Comparison of ENCODE assay signal across 1 cellular context in the genomic region with DNA sequence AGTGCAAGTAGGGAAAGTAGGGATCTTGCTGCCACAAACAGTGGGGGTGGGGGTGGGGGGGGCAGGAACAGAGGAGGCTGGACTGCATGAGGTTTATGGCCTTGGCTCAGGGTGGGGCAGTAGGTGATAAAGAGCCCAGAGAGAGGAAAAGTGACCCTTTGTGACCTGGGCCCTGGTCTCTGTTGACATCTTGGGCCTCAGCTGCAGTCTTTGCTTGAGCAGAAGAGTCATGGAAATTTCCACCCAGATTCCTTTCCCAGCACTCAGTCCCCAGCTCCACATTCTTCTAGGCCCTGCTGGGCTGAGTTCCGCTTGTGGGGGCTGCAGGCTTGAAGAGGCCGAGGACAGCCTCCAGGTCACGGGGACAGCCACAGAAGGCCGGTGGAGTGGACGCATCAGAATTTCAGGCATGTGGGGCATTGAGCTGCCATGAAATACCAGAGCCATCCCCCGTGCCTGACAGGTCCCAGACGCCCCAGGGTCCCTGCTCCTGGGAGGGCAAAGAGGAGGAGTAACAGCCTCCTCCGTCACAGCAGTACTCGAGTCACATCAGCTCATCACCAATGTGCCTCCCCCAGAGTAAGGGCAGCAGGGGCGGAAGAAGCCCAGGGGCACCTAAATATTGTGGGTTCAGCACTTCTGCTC.
A peak's percentile ranks its signal among the peaks of the same experiment; 100 is the strongest.
TF ChIP-seq lines count a peak whose summit lies in the region.

No MANE protein-coding gene starts in this region.

TF ChIP-seq in HepG2, 621 proteins besides CTCF, POLR2A, EP300 and RAD21 (continued from another document and continues in another):
- TF ChIP-seq POLR2AphosphoS5 (IDR thresholded peaks at IDR 0.05; ENCODE audit: low read depth, low read length) (peak; percentile 50; the same call in 1 of the 2 replicates), ZNF792 (CRISPR knock-in tag; IDR thresholded peaks at IDR 0.05) (no peak), SCMH1 (CRISPR knock-in tag; IDR thresholded peaks at IDR 0.05; ENCODE audit: borderline replicate concordance) (no peak), GTF2F1 (IDR thresholded peaks at IDR 0.05; ENCODE audit: low read length) (no peak), PAX8 (CRISPR knock-in tag; IDR thresholded peaks at IDR 0.05; ENCODE audit: borderline replicate concordance) (no peak), TIGD3 (CRISPR knock-in tag; IDR thresholded peaks at IDR 0.05; ENCODE audit: borderline replicate concordance) (no peak), SAFB2 (CRISPR knock-in tag; IDR thresholded peaks at IDR 0.05; ENCODE audit: borderline replicate concordance, low read depth) (peak; percentile 39; the same call in 1 of the 2 replicates), ZBTB25 (CRISPR knock-in tag; IDR thresholded peaks at IDR 0.05) (no peak), NR2F2 (IDR thresholded peaks at IDR 0.05; ENCODE audit: borderline replicate concordance, low read depth) (peak; percentile 66; the same call in 1 of the 2 replicates), CCDC6 (CRISPR knock-in tag; IDR thresholded peaks at IDR 0.05) (peak; percentile 13; the same call in 1 of the 2 replicates), ZNF639 (CRISPR knock-in tag; conservative IDR thresholded peaks at IDR 0.05) (no peak), NR1H2 (CRISPR knock-in tag; IDR thresholded peaks at IDR 0.05; ENCODE audit: borderline replicate concordance, low read depth) (no peak), PTBP1 (IDR thresholded peaks at IDR 0.05; ENCODE audit: low read depth, low read length, poor library complexity, severe bottlenecking) (peak; percentile 52), KDM3A (CRISPR knock-in tag; IDR thresholded peaks at IDR 0.05; ENCODE audit: low read depth) (no peak), KLF15 (CRISPR knock-in tag; IDR thresholded peaks at IDR 0.05; ENCODE audit: borderline replicate concordance) (no peak), RFX5 (IDR thresholded peaks at IDR 0.05; ENCODE audit: low read depth, low read length) (no peak), SIN3A (IDR thresholded peaks at IDR 0.05; ENCODE audit: borderline replicate concordance, low read depth, low read length) (no peak), RBAK (CRISPR knock-in tag; IDR thresholded peaks at IDR 0.05) (no peak), KDM1A (CRISPR knock-in tag; IDR thresholded peaks at IDR 0.05) (no peak), ZNF136 (CRISPR knock-in tag; IDR thresholded peaks at IDR 0.05; ENCODE audit: low read depth) (no peak), ZNF615 (CRISPR knock-in tag; IDR thresholded peaks at IDR 0.05; ENCODE audit: borderline replicate concordance) (no peak), FOXC1 (CRISPR knock-in tag; IDR thresholded peaks at IDR 0.05; ENCODE audit: borderline replicate concordance) (no peak), YY1 (IDR thresholded peaks at IDR 0.05; ENCODE audit: insufficient read depth, insufficient replicate concordance, low read depth, low read length) (peak; percentile 30), TBL1XR1 (IDR thresholded peaks at IDR 0.05; ENCODE audit: borderline replicate concordance, low read length, partially characterized antibody) (no peak), NR2C2 (CRISPR knock-in tag; IDR thresholded peaks at IDR 0.05; ENCODE audit: borderline replicate concordance) (no peak), HNRNPLL (IDR thresholded peaks at IDR 0.05; ENCODE audit: low read depth, low read length, poor library complexity, severe bottlenecking) (no peak), DNMT3B (CRISPR knock-in tag; conservative IDR thresholded peaks at IDR 0.05) (no peak), U2AF2 (IDR thresholded peaks at IDR 0.05; ENCODE audit: low read depth, low read length) (no peak), BRF2 (CRISPR knock-in tag; IDR thresholded peaks at IDR 0.05) (no peak), ZNF710 (CRISPR knock-in tag; IDR thresholded peaks at IDR 0.05; ENCODE audit: borderline replicate concordance) (0 out of 2 replicates have a peak, but pooled peaks have one; percentile 49), NFE2 (CRISPR knock-in tag; IDR thresholded peaks at IDR 0.05) (no peak), HBP1 (CRISPR knock-in tag; IDR thresholded peaks at IDR 0.05; ENCODE audit: low read depth) (0 out of 2 replicates have a peak, but pooled peaks have one; percentile 58), MAZ (IDR thresholded peaks at IDR 0.05; ENCODE audit: borderline replicate concordance, low read depth, low read length) (0 out of 2 replicates have a peak, but pooled peaks have one; percentile 29), MAZ (CRISPR knock-in tag; IDR thresholded peaks at IDR 0.05; ENCODE audit: low read depth) (peak; percentile 48)
- TF ChIP-seq, protein P1, sequence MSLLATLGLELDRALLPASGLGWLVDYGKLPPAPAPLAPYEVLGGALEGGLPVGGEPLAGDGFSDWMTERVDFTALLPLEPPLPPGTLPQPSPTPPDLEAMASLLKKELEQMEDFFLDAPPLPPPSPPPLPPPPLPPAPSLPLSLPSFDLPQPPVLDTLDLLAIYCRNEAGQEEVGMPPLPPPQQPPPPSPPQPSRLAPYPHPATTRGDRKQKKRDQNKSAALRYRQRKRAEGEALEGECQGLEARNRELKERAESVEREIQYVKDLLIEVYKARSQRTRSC (CRISPR knock-in tag; IDR thresholded peaks at IDR 0.05; ENCODE audit: low read depth), result no peak
- TF ChIP-seq, protein P2, sequence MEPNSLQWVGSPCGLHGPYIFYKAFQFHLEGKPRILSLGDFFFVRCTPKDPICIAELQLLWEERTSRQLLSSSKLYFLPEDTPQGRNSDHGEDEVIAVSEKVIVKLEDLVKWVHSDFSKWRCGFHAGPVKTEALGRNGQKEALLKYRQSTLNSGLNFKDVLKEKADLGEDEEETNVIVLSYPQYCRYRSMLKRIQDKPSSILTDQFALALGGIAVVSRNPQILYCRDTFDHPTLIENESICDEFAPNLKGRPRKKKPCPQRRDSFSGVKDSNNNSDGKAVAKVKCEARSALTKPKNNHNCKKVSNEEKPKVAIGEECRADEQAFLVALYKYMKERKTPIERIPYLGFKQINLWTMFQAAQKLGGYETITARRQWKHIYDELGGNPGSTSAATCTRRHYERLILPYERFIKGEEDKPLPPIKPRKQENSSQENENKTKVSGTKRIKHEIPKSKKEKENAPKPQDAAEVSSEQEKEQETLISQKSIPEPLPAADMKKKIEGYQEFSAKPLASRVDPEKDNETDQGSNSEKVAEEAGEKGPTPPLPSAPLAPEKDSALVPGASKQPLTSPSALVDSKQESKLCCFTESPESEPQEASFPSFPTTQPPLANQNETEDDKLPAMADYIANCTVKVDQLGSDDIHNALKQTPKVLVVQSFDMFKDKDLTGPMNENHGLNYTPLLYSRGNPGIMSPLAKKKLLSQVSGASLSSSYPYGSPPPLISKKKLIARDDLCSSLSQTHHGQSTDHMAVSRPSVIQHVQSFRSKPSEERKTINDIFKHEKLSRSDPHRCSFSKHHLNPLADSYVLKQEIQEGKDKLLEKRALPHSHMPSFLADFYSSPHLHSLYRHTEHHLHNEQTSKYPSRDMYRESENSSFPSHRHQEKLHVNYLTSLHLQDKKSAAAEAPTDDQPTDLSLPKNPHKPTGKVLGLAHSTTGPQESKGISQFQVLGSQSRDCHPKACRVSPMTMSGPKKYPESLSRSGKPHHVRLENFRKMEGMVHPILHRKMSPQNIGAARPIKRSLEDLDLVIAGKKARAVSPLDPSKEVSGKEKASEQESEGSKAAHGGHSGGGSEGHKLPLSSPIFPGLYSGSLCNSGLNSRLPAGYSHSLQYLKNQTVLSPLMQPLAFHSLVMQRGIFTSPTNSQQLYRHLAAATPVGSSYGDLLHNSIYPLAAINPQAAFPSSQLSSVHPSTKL (CRISPR knock-in tag; IDR thresholded peaks at IDR 0.05), result peak; percentile 73
- TF ChIP-seq, protein P3, sequence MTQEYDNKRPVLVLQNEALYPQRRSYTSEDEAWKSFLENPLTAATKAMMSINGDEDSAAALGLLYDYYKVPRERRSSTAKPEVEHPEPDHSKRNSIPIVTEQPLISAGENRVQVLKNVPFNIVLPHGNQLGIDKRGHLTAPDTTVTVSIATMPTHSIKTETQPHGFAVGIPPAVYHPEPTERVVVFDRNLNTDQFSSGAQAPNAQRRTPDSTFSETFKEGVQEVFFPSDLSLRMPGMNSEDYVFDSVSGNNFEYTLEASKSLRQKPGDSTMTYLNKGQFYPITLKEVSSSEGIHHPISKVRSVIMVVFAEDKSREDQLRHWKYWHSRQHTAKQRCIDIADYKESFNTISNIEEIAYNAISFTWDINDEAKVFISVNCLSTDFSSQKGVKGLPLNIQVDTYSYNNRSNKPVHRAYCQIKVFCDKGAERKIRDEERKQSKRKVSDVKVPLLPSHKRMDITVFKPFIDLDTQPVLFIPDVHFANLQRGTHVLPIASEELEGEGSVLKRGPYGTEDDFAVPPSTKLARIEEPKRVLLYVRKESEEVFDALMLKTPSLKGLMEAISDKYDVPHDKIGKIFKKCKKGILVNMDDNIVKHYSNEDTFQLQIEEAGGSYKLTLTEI (CRISPR knock-in tag; conservative IDR thresholded peaks at IDR 0.05), result no peak
- TF ChIP-seq, protein P4, sequence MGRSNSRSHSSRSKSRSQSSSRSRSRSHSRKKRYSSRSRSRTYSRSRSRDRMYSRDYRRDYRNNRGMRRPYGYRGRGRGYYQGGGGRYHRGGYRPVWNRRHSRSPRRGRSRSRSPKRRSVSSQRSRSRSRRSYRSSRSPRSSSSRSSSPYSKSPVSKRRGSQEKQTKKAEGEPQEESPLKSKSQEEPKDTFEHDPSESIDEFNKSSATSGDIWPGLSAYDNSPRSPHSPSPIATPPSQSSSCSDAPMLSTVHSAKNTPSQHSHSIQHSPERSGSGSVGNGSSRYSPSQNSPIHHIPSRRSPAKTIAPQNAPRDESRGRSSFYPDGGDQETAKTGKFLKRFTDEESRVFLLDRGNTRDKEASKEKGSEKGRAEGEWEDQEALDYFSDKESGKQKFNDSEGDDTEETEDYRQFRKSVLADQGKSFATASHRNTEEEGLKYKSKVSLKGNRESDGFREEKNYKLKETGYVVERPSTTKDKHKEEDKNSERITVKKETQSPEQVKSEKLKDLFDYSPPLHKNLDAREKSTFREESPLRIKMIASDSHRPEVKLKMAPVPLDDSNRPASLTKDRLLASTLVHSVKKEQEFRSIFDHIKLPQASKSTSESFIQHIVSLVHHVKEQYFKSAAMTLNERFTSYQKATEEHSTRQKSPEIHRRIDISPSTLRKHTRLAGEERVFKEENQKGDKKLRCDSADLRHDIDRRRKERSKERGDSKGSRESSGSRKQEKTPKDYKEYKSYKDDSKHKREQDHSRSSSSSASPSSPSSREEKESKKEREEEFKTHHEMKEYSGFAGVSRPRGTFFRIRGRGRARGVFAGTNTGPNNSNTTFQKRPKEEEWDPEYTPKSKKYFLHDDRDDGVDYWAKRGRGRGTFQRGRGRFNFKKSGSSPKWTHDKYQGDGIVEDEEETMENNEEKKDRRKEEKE (IDR thresholded peaks at IDR 0.05), result no peak
